In genomic region chr5:169584998-169585451, GRCh38 we compare ENCODE assay signal across 1 cellular context.
TF ChIP-seq lines count a peak whose summit lies in the region.

No MANE protein-coding gene starts in this region.

TF ChIP-seq in H1, 55 proteins besides CTCF, POLR2A, EP300 and RAD21:
- no peak for TF ChIP-seq CHD7 (IDR thresholded peaks at IDR 0.05; ENCODE audit: insufficient replicate concordance, low read length)
- TF ChIP-seq ZNF274 (IDR thresholded peaks at IDR 0.05; ENCODE audit: borderline replicate concordance, extremely low read depth, low read length), result no peak
- TF ChIP-seq POU5F1 (IDR thresholded peaks at IDR 0.05; ENCODE audit: low read depth, low read length), result no peak
- no peak for TF ChIP-seq SIN3A (conservative IDR thresholded peaks at IDR 0.05 in 1 of 2, IDR thresholded peaks at IDR 0.05 in 1 of 2; ENCODE audit: low read depth in 1 of 2, low read length in 2 of 2)
- no peak for TF ChIP-seq NANOG (IDR thresholded peaks at IDR 0.05; ENCODE audit: insufficient read depth, low read depth, low read length, poor library complexity, severe bottlenecking)
- no peak for TF ChIP-seq PHF8 (conservative IDR thresholded peaks at IDR 0.05; ENCODE audit: low read depth, low read length)
- TF ChIP-seq KDM1A (IDR thresholded peaks at IDR 0.05; ENCODE audit: borderline replicate concordance, low read length), result no peak
- no peak for TF ChIP-seq BCL11A (IDR thresholded peaks at IDR 0.05; ENCODE audit: low read depth in 2 of 2, low read length in 2 of 2)
- TF ChIP-seq MAFK (IDR thresholded peaks at IDR 0.05; ENCODE audit: low read depth, low read length), result no peak
- no peak for TF ChIP-seq NRF1 (IDR thresholded peaks at IDR 0.05; ENCODE audit: low read depth, low read length)
- no peak for TF ChIP-seq SIRT6 (IDR thresholded peaks at IDR 0.05; ENCODE audit: low read length)
